In genomic region chr9:19049872-19050636, GRCh38 we compare ENCODE assay signal across 8 cellular contexts.
DNase-seq lines count a peak whose midpoint lies in the region; TF ChIP-seq lines count a peak whose summit lies in the region.

No MANE protein-coding gene starts in this region.

- no peaks in the 10 kb centered on the region for H3K27me3 ChIP-seq in adipocyte (replicated peaks; ENCODE audit: control insufficient read depth, insufficient read depth, low read length)

- H3K4me3 ChIP-seq in adipocyte (ENCODE audit: low read length) (peak overlapping the region; percentile 96), retinal pigment epithelial cell (ENCODE audit: low read length) (peak overlapping the region; percentile 89)

- DNase-seq in ELF-1 (ENCODE audit: low read depth, low spot score) (peak; percentile 49), adipocyte (ENCODE audit: low read depth) (peak; percentile 60), hepatic stellate cell (ENCODE audit: low spot score) (peak; percentile 39), retinal pigment epithelial cell (ENCODE audit: low read depth) (no peak), amniotic stem cell (lab: John Stamatoyannopoulos, UW) (no peak), islet precursor cell (no peak)
- no peak for DNase-seq in activated CD8-positive, alpha-beta memory T cell treated with anti-CD3 and anti-CD28 coated beads, Interleukin-2, amount 50 U/mL, for 48 hours

- peaks cover 24% of the 10 kb centered on the region for H3K4me1 ChIP-seq in adipocyte (ENCODE audit: control insufficient read depth, insufficient read depth, low read length)

- H3K36me3 ChIP-seq in KOPT-K1 (ENCODE audit: insufficient read depth, low read length) (peaks cover 6% of the 10 kb centered on the region; the same call in 1 of the 2 replicates), adipocyte (ENCODE audit: control insufficient read depth, insufficient read depth, low read length, severe bottlenecking) (no peaks in the 10 kb centered on the region)

- H3K9me3 ChIP-seq in KOPT-K1 (ENCODE audit: insufficient read depth, low read length, poor library complexity, severe bottlenecking), result no peaks in the 10 kb centered on the region
- H3K9me3 ChIP-seq in adipocyte (ENCODE audit: control insufficient read depth, low read length), result no peaks in the 10 kb centered on the region

- H3K27ac ChIP-seq in KOPT-K1 (ENCODE audit: low read depth, low read length, poor library complexity, severe bottlenecking), result peak overlapping the region; percentile 89

- peak overlapping the region; percentile 96 for H3K9ac ChIP-seq in adipocyte (ENCODE audit: low read length)

- TF ChIP-seq CTCF in retinal pigment epithelial cell (conservative IDR thresholded peaks at IDR 0.05; ENCODE audit: low read depth, low read length), result no peak

Comparison
In these comparisons a context has a peak if more than half of its experiments do, and no peak if none do; other contexts are left out.
1. DNase-seq: peak in ELF-1 (single experiment), adipocyte (single experiment) and hepatic stellate cell (single experiment); none in retinal pigment epithelial cell (single experiment), activated CD8-positive, alpha-beta memory T cell treated with anti-CD3 and anti-CD28 coated beads, Interleukin-2, amount 50 U/mL, for 48 hours (single experiment), amniotic stem cell (single experiment) and islet precursor cell (single experiment).